In the genomic region with DNA sequence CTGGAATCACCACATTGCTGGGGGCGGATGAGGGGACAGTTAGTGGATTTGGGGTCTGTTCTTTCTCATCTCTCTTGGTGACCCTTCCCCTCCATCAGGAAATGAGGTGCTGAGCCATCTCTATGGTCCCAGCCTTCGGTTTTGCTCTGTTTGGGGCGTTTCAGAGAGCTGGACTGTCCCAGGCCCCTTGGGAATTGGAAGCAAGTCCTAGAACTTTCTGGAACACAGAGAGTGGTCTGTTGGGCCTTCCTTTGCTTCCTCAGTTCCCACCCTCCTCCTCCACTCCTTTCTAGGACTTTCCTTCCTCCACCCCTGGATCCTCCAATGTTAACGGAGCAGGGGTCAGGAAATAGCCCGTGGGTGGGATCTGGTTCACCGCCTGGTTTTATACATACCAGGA, we compare ENCODE assay signal across 22 cellular contexts. TPM values are rescaled to one million over a fixed set of nuclear protein-coding genes. Genes with fewer than 3 reads are reported as not detected.
"Had no signal": no experiment of that assay in that cellular context is flagged by ENCODE, and none has a peak within 500 bp of the region (broad histone marks: within the 10 kb centered on the region; RNA-seq: fewer than 3 reads in every experiment).

No MANE protein-coding gene starts in this region.

- H3K36me3 Mint-ChIP-seq: naive B cell, T-cell had no signal

- H3K27ac ChIP-seq: foreskin keratinocyte, lower lobe of right lung, thoracic aorta had no signal

- H3K4me3 ChIP-seq: lower lobe of right lung, thoracic aorta had no signal

- H3K4me1 ChIP-seq: lower lobe of right lung had no signal

- DNase-seq: activated CD4-positive, alpha-beta T cell treated with anti-CD3 and anti-CD28 coated beads for 36 hours; activated CD4-positive, alpha-beta T cell treated with anti-CD3 and anti-CD28 coated beads, Interleukin-2, amount 50 U/mL, for 48 hours; activated CD8-positive, alpha-beta memory T cell treated with anti-CD3 and anti-CD28 coated beads, Interleukin-2, amount 10 ng/mL, durations not matched to agents 7 days and 5 days; activated naive CD4-positive, alpha-beta T cell treated with anti-CD3 and anti-CD28 coated beads, Interleukin-2, amount 50 U/mL, for 16 hours; activated naive CD8-positive, alpha-beta T cell treated with anti-CD3 and anti-CD28 coated beads, Interleukin-2, amount 50 U/mL, for 24 hours; activated T-cell treated with anti-CD3 and anti-CD28 coated beads for 4 hours; effector CD4-positive, alpha-beta T cell; foreskin keratinocyte; lower lobe of right lung; mesendoderm; naive B cell; retina; stimulated activated CD4-positive, alpha-beta T cell treated with anti-CD3 and anti-CD28 coated beads, Interleukin-4, amount 100 ng/mL, for 1 hour; stimulated activated naive CD4-positive, alpha-beta T cell treated with Interleukin-2 at 50 U/mL for 16 hours; T-cell; T-helper 9 cell had no signal

- ATAC-seq: activated CD4-positive, alpha-beta T cell treated with anti-CD3 and anti-CD28 coated beads for 36 hours; activated CD8-positive, alpha-beta memory T cell treated with anti-CD3 and anti-CD28 coated beads, Interleukin-2, amount 10 ng/mL, durations not matched to agents 7 days and 5 days; activated naive CD8-positive, alpha-beta T cell treated with anti-CD3 and anti-CD28 coated beads, Interleukin-2, amount 50 U/mL, for 24 hours; foreskin keratinocyte; left lobe of liver; lower lobe of right lung; T-cell; WTC11 had no signal

- H3K9me3 ChIP-seq: lower lobe of right lung, thoracic aorta had no signal

- H3K36me3 ChIP-seq: lower lobe of right lung, thoracic aorta had no signal

- H3K27me3 ChIP-seq: foreskin keratinocyte had no signal

- H3K9me3 Mint-ChIP-seq: activated naive CD8-positive, alpha-beta T cell treated with anti-CD3 and anti-CD28 coated beads, Interleukin-2, amount 50 U/mL, for 24 hours; dendritic cell treated with granulocyte-macrophage colony-stimulating factor and Interleukin-4, amounts not matched to agents 40 ng/mL and 50 ng/mL, for 4 days; naive B cell; T-cell; type B pancreatic cell; WTC11 had no signal

- H3K4me1 Mint-ChIP-seq: naive B cell had no signal

- H3K27me3 Mint-ChIP-seq: activated CD4-positive, alpha-beta T cell treated with anti-CD3 and anti-CD28 coated beads for 36 hours; activated CD8-positive, alpha-beta memory T cell treated with anti-CD3 and anti-CD28 coated beads, Interleukin-2, amount 10 ng/mL, durations not matched to agents 7 days and 5 days; activated naive CD8-positive, alpha-beta T cell treated with anti-CD3 and anti-CD28 coated beads, Interleukin-2, amount 50 U/mL, for 24 hours; dendritic cell treated with granulocyte-macrophage colony-stimulating factor and Interleukin-4, amounts not matched to agents 40 ng/mL and 50 ng/mL, for 4 days; naive B cell; progenitor cell of endocrine pancreas; T-cell; type B pancreatic cell had no signal

- H3K27ac Mint-ChIP-seq: activated CD4-positive, alpha-beta T cell treated with anti-CD3 and anti-CD28 coated beads for 36 hours; activated CD8-positive, alpha-beta memory T cell treated with anti-CD3 and anti-CD28 coated beads, Interleukin-2, amount 10 ng/mL, durations not matched to agents 7 days and 5 days; activated naive CD8-positive, alpha-beta T cell treated with anti-CD3 and anti-CD28 coated beads, Interleukin-2, amount 50 U/mL, for 24 hours; dendritic cell treated with granulocyte-macrophage colony-stimulating factor and Interleukin-4, amounts not matched to agents 40 ng/mL and 50 ng/mL, for 4 days; T-cell; type B pancreatic cell; WTC11 had no signal

- H3K4me3 Mint-ChIP-seq: activated CD4-positive, alpha-beta T cell treated with anti-CD3 and anti-CD28 coated beads for 36 hours; activated CD8-positive, alpha-beta memory T cell treated with anti-CD3 and anti-CD28 coated beads, Interleukin-2, amount 10 ng/mL, durations not matched to agents 7 days and 5 days; activated naive CD8-positive, alpha-beta T cell treated with anti-CD3 and anti-CD28 coated beads, Interleukin-2, amount 50 U/mL, for 24 hours; dendritic cell treated with granulocyte-macrophage colony-stimulating factor and Interleukin-4, amounts not matched to agents 40 ng/mL and 50 ng/mL, for 4 days; naive B cell; T-cell; type B pancreatic cell; WTC11 had no signal

RNA-seq across cellular contexts. Expression of a gene that starts 59.3 kb away (rescaled TPM):
- total RNA-seq: activated CD4-positive, alpha-beta T cell treated with anti-CD3 and anti-CD28 coated beads for 36 hours; T-cell had no signal
